Comparison of ENCODE assay signal across 8 cellular contexts in the genomic region with DNA sequence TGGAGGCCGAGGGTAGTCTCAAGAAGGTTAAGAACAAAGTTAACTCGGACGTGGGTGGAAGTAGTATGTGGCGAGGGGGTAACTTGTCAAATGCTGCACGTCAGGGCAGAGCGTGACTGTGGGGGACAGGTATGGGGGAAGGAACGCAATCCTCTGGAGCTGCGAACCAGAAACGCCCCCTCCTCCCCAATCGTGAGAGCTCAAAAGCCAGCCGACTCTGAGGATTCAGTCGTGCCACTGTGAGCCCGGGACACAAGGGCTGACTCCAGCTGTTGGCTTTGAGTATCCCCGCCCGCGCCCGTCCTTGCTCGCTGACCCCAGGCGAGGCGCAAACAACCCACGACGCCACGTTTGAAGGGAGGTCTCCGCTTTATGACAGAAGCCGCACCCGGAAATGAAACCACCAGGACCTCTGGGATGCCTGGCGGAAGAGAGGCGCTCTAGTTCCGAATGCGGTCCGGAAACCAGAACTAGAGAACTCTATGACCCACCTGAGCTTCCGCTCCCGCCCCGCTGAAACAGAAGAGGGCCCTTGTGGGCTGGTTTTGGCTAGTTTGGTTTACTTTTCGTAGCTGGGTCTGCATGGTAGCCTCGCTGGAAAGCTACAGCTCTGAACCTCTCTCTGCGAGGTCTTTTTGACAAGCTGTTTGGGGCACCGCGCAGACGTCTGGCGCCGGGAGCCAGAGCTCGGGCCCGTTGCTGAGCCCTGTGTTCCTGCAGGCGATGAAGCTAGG. TPM values are rescaled to one million over a fixed set of nuclear protein-coding genes. Genes with fewer than 3 reads are reported as not detected.
A peak's percentile ranks its signal among the peaks of the same experiment; 100 is the strongest.
DNase-seq lines count a peak whose midpoint lies in the region; ATAC-seq and TF ChIP-seq lines count a peak whose summit lies in the region.

A gene (minus strand): TSS at position 377 of the 734 bp plus-strand sequence. CDS start 550 bp downstream, outside the sequence.

- no peaks in the 10 kb centered on the region for H3K27me3 ChIP-seq in thymus (ENCODE audit: control insufficient read depth, insufficient read depth)

- no peaks in the 10 kb centered on the region for H3K9me3 Mint-ChIP-seq in activated naive CD8-positive, alpha-beta T cell (ENCODE audit: low read depth)
- no peaks in the 10 kb centered on the region for H3K9me3 Mint-ChIP-seq in osteocyte (ENCODE audit: unreplicated experiment)

- peak; percentile 82 for ATAC-seq in HG02571 (IDR thresholded peaks at IDR 0.05; ENCODE audit: unreplicated experiment)
- peak; percentile 98 for ATAC-seq in SK-N-SH treated with all-trans-retinoic acid at 6 μM for 48 hours
- peak; percentile 98 for ATAC-seq in Right ventricle myocardium inferior

- H3K27me3 Mint-ChIP-seq in activated naive CD8-positive, alpha-beta T cell, result no peaks in the 10 kb centered on the region
- peaks cover 3% of the 10 kb centered on the region for H3K27me3 Mint-ChIP-seq in osteocyte (ENCODE audit: unreplicated experiment)

- H3K9me3 ChIP-seq in thymus (ENCODE audit: control insufficient read depth), result no peaks in the 10 kb centered on the region

- H3K4me1 Mint-ChIP-seq in activated naive CD8-positive, alpha-beta T cell (ENCODE audit: low read depth), result peaks cover 30% of the 10 kb centered on the region
- H3K4me1 Mint-ChIP-seq in osteocyte (ENCODE audit: unreplicated experiment), result peaks cover 25% of the 10 kb centered on the region

- under 1% methylated on average over 45 of the region's 45 CpGs for WGBS in thymus

- peak within 1 kb of the TSS; percentile 96 for H3K4me3 Mint-ChIP-seq in activated naive CD8-positive, alpha-beta T cell
- peak within 1 kb of the TSS; percentile 95 for H3K4me3 Mint-ChIP-seq in osteocyte (ENCODE audit: unreplicated experiment)

- peaks cover 16% of the 10 kb centered on the region for H3K4me1 ChIP-seq in thymus (ENCODE audit: control insufficient read depth, insufficient read depth, low read length)

- intact Hi-C loops in Right ventricle myocardium inferior (cut with DNase I), result loop anchor here (1.0 kb wide), 1 partner anchor 9 kb away; a partner anchor contains a TSS

- TF ChIP-seq CTCF in osteocyte (IDR thresholded peaks at IDR 0.05), result no peak

- H3K27ac ChIP-seq in thymus (ENCODE audit: low read depth), result peak within 1 kb of the TSS; percentile 94

- peaks cover 11% of the 10 kb centered on the region for H3K36me3 ChIP-seq in thymus (ENCODE audit: control insufficient read depth, insufficient read depth)

- peak within 1 kb of the TSS; percentile 98 for H3K27ac Mint-ChIP-seq in activated naive CD8-positive, alpha-beta T cell
- peak within 1 kb of the TSS; percentile 99 for H3K27ac Mint-ChIP-seq in osteocyte (ENCODE audit: unreplicated experiment)

- DNase-seq in GDM1 (lab: John Stamatoyannopoulos, UW) (peak; percentile 87), NCI-H1092 treated with DMSO at 0.1 percent for 48 hours (lab: John Stamatoyannopoulos, UW) (peak; percentile 91), Right ventricle myocardium inferior (ENCODE audit: missing footprints) (peak; percentile 93), osteocyte (ENCODE audit: extremely low spot score, unreplicated experiment) (peak; percentile 91)

- peaks cover 2% of the 10 kb centered on the region for H3K36me3 Mint-ChIP-seq in activated naive CD8-positive, alpha-beta T cell
- peaks cover 5% of the 10 kb centered on the region for H3K36me3 Mint-ChIP-seq in osteocyte (ENCODE audit: unreplicated experiment)

- H3K4me3 ChIP-seq in thymus (ENCODE audit: low read length), result peak within 1 kb of the TSS; percentile 71

TF ChIP-seq in SK-N-SH treated with all-trans-retinoic acid at 6 μM for 48 hours, 23 proteins besides CTCF, POLR2A, EP300 and RAD21:
- TF ChIP-seq ZFP3 (CRISPR knock-in tag; IDR thresholded peaks at IDR 0.05), result 0 out of 2 replicates have a peak, but pooled peaks have one; percentile 18
- no peak for TF ChIP-seq OSR1 (CRISPR knock-in tag; IDR thresholded peaks at IDR 0.05)

RNA-seq across cellular contexts. Expression of the gene that starts here (rescaled TPM):
- total RNA-seq in Right ventricle myocardium inferior (7.0 TPM), osteocyte (6.9 and 7.0 TPM in 2 replicates)
- polyA plus RNA-seq in thymus, result 4.8 TPM

Comparison
In these comparisons a context has a peak if more than half of its experiments do, and no peak if none do; other contexts are left out.
1. Peak in every context shown above with its lines: DNase-seq, ATAC-seq, H3K4me3 ChIP-seq and H3K27ac ChIP-seq.